1 cellular context compared by ENCODE assay signal in the genomic region with DNA sequence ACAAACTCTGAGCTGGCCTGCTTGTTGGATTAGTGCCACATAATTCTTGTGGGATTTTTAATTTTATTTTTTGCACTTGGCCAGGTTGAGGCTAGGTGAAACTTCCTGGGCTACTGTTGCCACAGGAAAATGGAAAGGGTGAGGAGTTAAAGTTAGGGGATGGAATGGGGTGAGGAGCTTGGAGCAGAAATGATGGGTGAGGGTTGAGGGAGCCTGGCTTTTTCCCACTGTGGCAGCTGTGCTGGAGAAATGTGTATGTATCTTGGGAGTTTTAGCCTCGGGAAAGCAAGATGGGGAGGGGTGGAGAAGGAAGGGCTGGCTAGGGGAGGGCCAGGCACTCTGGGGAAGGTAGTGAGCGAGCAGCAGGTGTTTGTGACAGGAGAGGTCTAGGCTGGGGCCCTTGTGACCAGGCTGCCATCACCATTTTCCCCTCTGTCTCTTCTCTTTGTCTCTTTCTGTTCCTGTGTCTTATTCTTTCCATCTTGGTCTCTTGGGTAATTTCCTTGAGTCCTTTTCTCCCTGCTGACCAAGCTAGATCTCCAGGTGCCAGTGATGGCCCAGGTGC.
TF ChIP-seq lines count a peak whose summit lies in the region.

No MANE protein-coding gene starts in this region.

TF ChIP-seq in H1, 55 proteins besides CTCF, POLR2A, EP300 and RAD21:
- TF ChIP-seq SIRT6 (IDR thresholded peaks at IDR 0.05; ENCODE audit: low read length) = no peak
- TF ChIP-seq TEAD4 (IDR thresholded peaks at IDR 0.05; ENCODE audit: low read depth, low read length) = no peak
- TF ChIP-seq RXRA (IDR thresholded peaks at IDR 0.05; ENCODE audit: insufficient read depth, low read depth, low read length) = no peak
- TF ChIP-seq, protein P1, sequence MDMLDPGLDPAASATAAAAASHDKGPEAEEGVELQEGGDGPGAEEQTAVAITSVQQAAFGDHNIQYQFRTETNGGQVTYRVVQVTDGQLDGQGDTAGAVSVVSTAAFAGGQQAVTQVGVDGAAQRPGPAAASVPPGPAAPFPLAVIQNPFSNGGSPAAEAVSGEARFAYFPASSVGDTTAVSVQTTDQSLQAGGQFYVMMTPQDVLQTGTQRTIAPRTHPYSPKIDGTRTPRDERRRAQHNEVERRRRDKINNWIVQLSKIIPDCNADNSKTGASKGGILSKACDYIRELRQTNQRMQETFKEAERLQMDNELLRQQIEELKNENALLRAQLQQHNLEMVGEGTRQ (IDR thresholded peaks at IDR 0.05; ENCODE audit: low read length) = no peak
